1 cellular context compared by ENCODE assay signal in genomic region chr6:63672582-63673129, GRCh38.
TF ChIP-seq lines count a peak whose summit lies in the region.

No MANE protein-coding gene starts in this region.

TF ChIP-seq in GM23338, 12 proteins besides CTCF, POLR2A, EP300 and RAD21 (continued from another document):
- TF ChIP-seq ZNF462 (CRISPR knock-in tag; IDR thresholded peaks at IDR 0.05) (no peak), ZNF114 (CRISPR knock-in tag; IDR thresholded peaks at IDR 0.05) (no peak), REST (IDR thresholded peaks at IDR 0.05; ENCODE audit: unreplicated experiment) (no peak), NANOG (IDR thresholded peaks at IDR 0.05; ENCODE audit: borderline replicate concordance) (no peak), EZH2 (IDR thresholded peaks at IDR 0.05; ENCODE audit: low read depth, unreplicated experiment) (no peak), STAT1 (IDR thresholded peaks at IDR 0.05; ENCODE audit: unreplicated experiment) (no peak), CREB1 (CRISPR knock-in tag; IDR thresholded peaks at IDR 0.05; ENCODE audit: low read depth) (no peak)
